In genomic region chr2:217379807-217380206, GRCh38 we compare ENCODE assay signal across 17 cellular contexts.
DNase-seq lines count a peak whose midpoint lies in the region; ATAC-seq and TF ChIP-seq lines count a peak whose summit lies in the region.
"Had no signal": no experiment of that assay in that cellular context is flagged by ENCODE, and none has a peak within 500 bp of the region (broad histone marks: within the 10 kb centered on the region; RNA-seq: fewer than 3 reads in every experiment).

No MANE protein-coding gene starts in this region.

- no peaks in the 10 kb centered on the region for H3K36me3 Mint-ChIP-seq in activated naive CD4-positive, alpha-beta T cell treated with anti-CD3 and anti-CD28 coated beads, Interleukin-2, amount 10 ng/mL, durations not matched to agents 7 days and 5 days
- no peaks in the 10 kb centered on the region for H3K36me3 Mint-ChIP-seq in activated naive CD4-positive, alpha-beta T cell treated with anti-CD3 and anti-CD28 coated beads for 36 hours (ENCODE audit: low read depth)

- H3K4me3 Mint-ChIP-seq in activated naive CD4-positive, alpha-beta T cell treated with anti-CD3 and anti-CD28 coated beads, Interleukin-2, amount 10 ng/mL, durations not matched to agents 7 days and 5 days = no peak overlapping the region
- no peak overlapping the region for H3K4me3 Mint-ChIP-seq in activated naive CD4-positive, alpha-beta T cell treated with anti-CD3 and anti-CD28 coated beads for 36 hours
- H3K4me3 Mint-ChIP-seq: B cell; CD4-positive, CD25-positive, alpha-beta regulatory T cell; CD8-positive, alpha-beta T cell; H9 had no signal

- H3K27me3 Mint-ChIP-seq in activated naive CD4-positive, alpha-beta T cell treated with anti-CD3 and anti-CD28 coated beads, Interleukin-2, amount 10 ng/mL, durations not matched to agents 7 days and 5 days = no peaks in the 10 kb centered on the region
- H3K27me3 Mint-ChIP-seq in activated naive CD4-positive, alpha-beta T cell treated with anti-CD3 and anti-CD28 coated beads for 36 hours (ENCODE audit: low read depth) = no peaks in the 10 kb centered on the region
- H3K27me3 Mint-ChIP-seq: CD4-positive, CD25-positive, alpha-beta regulatory T cell had no signal

- peak overlapping the region; percentile 11 for H3K27ac Mint-ChIP-seq in activated naive CD4-positive, alpha-beta T cell treated with anti-CD3 and anti-CD28 coated beads, Interleukin-2, amount 10 ng/mL, durations not matched to agents 7 days and 5 days
- no peak overlapping the region for H3K27ac Mint-ChIP-seq in activated naive CD4-positive, alpha-beta T cell treated with anti-CD3 and anti-CD28 coated beads for 36 hours
- H3K27ac Mint-ChIP-seq: B cell; CD4-positive, CD25-positive, alpha-beta regulatory T cell; CD8-positive, alpha-beta T cell; H9 had no signal

- TF ChIP-seq CTCF in omental fat pad (IDR thresholded peaks at IDR 0.05) = no peak

- intact Hi-C loops in activated naive CD4-positive, alpha-beta T cell treated with anti-CD3 and anti-CD28 coated beads for 36 hours (cut with micrococcal nuclease) = no loop called here
- intact Hi-C loops in sciatic nerve (cut with DNase I) = no loop called here

- H3K4me1 Mint-ChIP-seq in activated naive CD4-positive, alpha-beta T cell treated with anti-CD3 and anti-CD28 coated beads, Interleukin-2, amount 10 ng/mL, durations not matched to agents 7 days and 5 days = no peaks in the 10 kb centered on the region
- peaks cover 2% of the 10 kb centered on the region for H3K4me1 Mint-ChIP-seq in activated naive CD4-positive, alpha-beta T cell treated with anti-CD3 and anti-CD28 coated beads for 36 hours (ENCODE audit: low read depth)
- H3K4me1 Mint-ChIP-seq: B cell; CD4-positive, CD25-positive, alpha-beta regulatory T cell; H9 had no signal

- no peak for DNase-seq in activated naive CD4-positive, alpha-beta T cell treated with anti-CD3 and anti-CD28 coated beads, Interleukin-2, amount 10 ng/mL, durations not matched to agents 7 days and 5 days
- DNase-seq in activated naive CD4-positive, alpha-beta T cell treated with anti-CD3 and anti-CD28 coated beads for 36 hours = no peak
- DNase-seq in cerebellar cortex (ENCODE audit: low spot score) (peak; percentile 94), omental fat pad (ENCODE audit: low spot score) (no peak), sciatic nerve (ENCODE audit: low spot score) (no peak), activated T-cell treated with anti-CD3 and anti-CD28 coated beads for 4 hours (no peak)
- DNase-seq: Caco-2; CD4-positive, CD25-positive, alpha-beta regulatory T cell; CD8-positive, alpha-beta T cell; DMS53; DMS79 treated with DMSO at 0.1 percent for 48 hours; GDM1; GM23248; H9 had no signal

- H3K9me3 Mint-ChIP-seq in activated naive CD4-positive, alpha-beta T cell treated with anti-CD3 and anti-CD28 coated beads, Interleukin-2, amount 10 ng/mL, durations not matched to agents 7 days and 5 days = no peaks in the 10 kb centered on the region
- no peaks in the 10 kb centered on the region for H3K9me3 Mint-ChIP-seq in activated naive CD4-positive, alpha-beta T cell treated with anti-CD3 and anti-CD28 coated beads for 36 hours
- H3K9me3 Mint-ChIP-seq: CD8-positive, alpha-beta T cell had no signal

- ATAC-seq in omental fat pad (ENCODE audit: low FRiP score) (peak; percentile 68), sciatic nerve (no peak)
- ATAC-seq: CD8-positive, alpha-beta T cell; GM12878; HCT116 had no signal

- CTCF ChIA-PET in activated naive CD4-positive, alpha-beta T cell treated with anti-CD3 and anti-CD28 coated beads, Interleukin-2, amount 10 ng/mL, durations not matched to agents 7 days and 5 days (lab: Charles Lee) = no interaction called here
- CTCF ChIA-PET in activated naive CD4-positive, alpha-beta T cell treated with anti-CD3 and anti-CD28 coated beads for 36 hours (lab: Charles Lee) = no interaction called here
